In genomic region chr6:39079726-39080125, GRCh38 we compare ENCODE assay signal across 27 cellular contexts. TPM values are rescaled to one million over a fixed set of nuclear protein-coding genes. Genes with fewer than 3 reads are reported as not detected.
DNase-seq lines count a peak whose midpoint lies in the region; ATAC-seq, FAIRE-seq and TF ChIP-seq lines count a peak whose summit lies in the region.
"Had no signal": no experiment of that assay in that cellular context is flagged by ENCODE, and none has a peak within 500 bp of the region (broad histone marks: within the 10 kb centered on the region; RNA-seq: fewer than 3 reads in every experiment).

No MANE protein-coding gene starts in this region.

- H3K79me1 ChIP-seq in H1 (ENCODE audit: low read depth, low read length) = no peaks in the 10 kb centered on the region

- no peak for TF ChIP-seq RAD21 in H1 (IDR thresholded peaks at IDR 0.05 in 1 of 2, conservative IDR thresholded peaks at IDR 0.05 in 1 of 2; ENCODE audit: low read depth in 2 of 2, low read length in 2 of 2)

- no peak for FAIRE-seq in H1 (lab: Jason Lieb, UNC)
- FAIRE-seq: A549, D721Med, GM12891 had no signal

- DNase-seq in activated CD8-positive, alpha-beta memory T cell treated with anti-CD3 and anti-CD28 coated beads, Interleukin-2, amount 10 ng/mL, durations not matched to agents 7 days and 5 days = peak; percentile 23
- no peak for DNase-seq in activated CD8-positive, alpha-beta memory T cell treated with anti-CD3 and anti-CD28 coated beads, Interleukin-2, amount 50 U/mL, for 48 hours
- no peak for DNase-seq in H1 (ENCODE audit: low read depth in 1 of 2, low spot score in 2 of 2)
- DNase-seq in left lobe of liver (ENCODE audit: low spot score) = peak; percentile 30
- DNase-seq in type B pancreatic cell (ENCODE audit: extremely low spot score, unreplicated experiment) = peak; percentile 42
- no peak for DNase-seq in DMS 273 (lab: John Stamatoyannopoulos, UW; ENCODE audit: unreplicated experiment)
- DNase-seq: 8988T; ACHN; AML-193; BE2C; CD4-positive, alpha-beta T cell; CD8-positive, alpha-beta memory T cell; DMS53; DMS79 treated with DMSO at 0.1 percent for 48 hours; GF-D8; GM23248 had no signal

- H3K4ac ChIP-seq in H1 (replicated peaks; ENCODE audit: insufficient read length, low read depth, low read length) = no peak overlapping the region

- H2BK120ac ChIP-seq in H1 (replicated peaks; ENCODE audit: low read depth, low read length) = no peak overlapping the region

- H2BK5ac ChIP-seq in H1 (ENCODE audit: low read depth, low read length) = no peak overlapping the region

- no peaks in the 10 kb centered on the region for H3K9me3 ChIP-seq in H1 (ENCODE audit: insufficient read depth in 2 of 2, low read depth in 1 of 2, low read length in 1 of 2)
- H3K9me3 ChIP-seq: A549; BE2C; BLaER1 treated with 17β-estradiol and CSF1 and Interleukin-3, amounts not matched to agents 10 nM and 100 nM had no signal

- peaks cover 7% of the 10 kb centered on the region for H3K27me3 Mint-ChIP-seq in activated CD8-positive, alpha-beta memory T cell treated with anti-CD3 and anti-CD28 coated beads, Interleukin-2, amount 10 ng/mL, durations not matched to agents 7 days and 5 days
- peaks cover 3% of the 10 kb centered on the region for H3K27me3 Mint-ChIP-seq in type B pancreatic cell

- H3K9me3 Mint-ChIP-seq in activated CD8-positive, alpha-beta memory T cell treated with anti-CD3 and anti-CD28 coated beads, Interleukin-2, amount 10 ng/mL, durations not matched to agents 7 days and 5 days (ENCODE audit: low read depth) = no peaks in the 10 kb centered on the region
- no peaks in the 10 kb centered on the region for H3K9me3 Mint-ChIP-seq in type B pancreatic cell
- H3K9me3 Mint-ChIP-seq: CD4-positive, alpha-beta T cell; CD8-positive, alpha-beta memory T cell; H9 had no signal

- no peak for TF ChIP-seq EP300 in H1 (IDR thresholded peaks at IDR 0.05; ENCODE audit: borderline replicate concordance in 1 of 2, low read depth in 2 of 2, low read length in 2 of 2)

- no peak overlapping the region for H3K27ac ChIP-seq in H1 (ENCODE audit: low read depth, low read length)
- H3K27ac ChIP-seq: A549; BLaER1 treated with 17β-estradiol and CSF1 and Interleukin-3, amounts not matched to agents 10 nM and 100 nM; GM23248 had no signal

- H4K8ac ChIP-seq in H1 (ENCODE audit: extremely low read depth, insufficient read depth, low read length) = peak overlapping the region; percentile 54; the same call in 1 of the 2 replicates

- no peak overlapping the region for H3K56ac ChIP-seq in H1 (replicated peaks; ENCODE audit: insufficient read length, low read depth, low read length)

- H3K4me2 ChIP-seq in H1 (ENCODE audit: insufficient read depth in 1 of 2, low read depth in 2 of 2, low read length in 2 of 2) = no peak overlapping the region
- H3K4me2 ChIP-seq: A549; BLaER1 treated with 17β-estradiol and CSF1 and Interleukin-3, amounts not matched to agents 10 nM and 100 nM had no signal

- H3K23me2 ChIP-seq in H1 (ENCODE audit: low read depth, low read length) = no peaks in the 10 kb centered on the region

- POLR2A ChIA-PET in H1 (lab: Charles Lee; ENCODE audit: partially characterized antibody) = interaction anchor here (0.6 kb wide), 1 partner anchor 240 kb away, joined by 3 read pairs; no protein-coding TSS in a partner anchor

- H3K27me3 ChIP-seq in H1 (replicated peaks in 1 of 4; ENCODE audit: control insufficient read depth in 3 of 4, extremely low read depth in 1 of 4, insufficient read depth in 3 of 4, low read length in 3 of 4) = no peaks in the 10 kb centered on the region
- H3K27me3 ChIP-seq: BE2C; BLaER1 treated with 17β-estradiol and CSF1 and Interleukin-3, amounts not matched to agents 10 nM and 100 nM had no signal

- ATAC-seq in activated CD8-positive, alpha-beta memory T cell treated with anti-CD3 and anti-CD28 coated beads, Interleukin-2, amount 10 ng/mL, durations not matched to agents 7 days and 5 days = no peak
- no peak for ATAC-seq in left lobe of liver
- ATAC-seq in GM21529 (IDR thresholded peaks at IDR 0.05; ENCODE audit: unreplicated experiment) = no peak
- ATAC-seq: A549, HCT116 had no signal

- H2AK5ac ChIP-seq in H1 (ENCODE audit: low read depth, low read length) = no peak overlapping the region

- H2AFZ ChIP-seq in H1 (ENCODE audit: low read length) = no peak overlapping the region
- H2AFZ ChIP-seq: GM23248 had no signal

- no peak overlapping the region for H3K9ac ChIP-seq in H1 (replicated peaks in 1 of 4; ENCODE audit: extremely low read depth in 1 of 4, low read depth in 3 of 4, low read length in 3 of 4)
- H3K9ac ChIP-seq: BLaER1 treated with 17β-estradiol and CSF1 and Interleukin-3, amounts not matched to agents 10 nM and 100 nM; GM23248 had no signal

- H3K36me3 ChIP-seq in H1 (ENCODE audit: control insufficient read depth in 2 of 4, insufficient read depth in 4 of 4, low read length in 3 of 4) = no peaks in the 10 kb centered on the region
- H3K36me3 ChIP-seq: BE2C; BLaER1 treated with 17β-estradiol and CSF1 and Interleukin-3, amounts not matched to agents 10 nM and 100 nM had no signal

- H3K79me2 ChIP-seq in H1 (ENCODE audit: control insufficient read depth in 1 of 2, insufficient read depth in 2 of 2, low read length in 2 of 2) = no peaks in the 10 kb centered on the region

- H3K18ac ChIP-seq in H1 (ENCODE audit: extremely low read depth, low read length) = no peak overlapping the region

- no peak overlapping the region for H4K5ac ChIP-seq in H1 (ENCODE audit: insufficient read length, low read depth, low read length)

- H3K4me3 Mint-ChIP-seq in activated CD8-positive, alpha-beta memory T cell treated with anti-CD3 and anti-CD28 coated beads, Interleukin-2, amount 10 ng/mL, durations not matched to agents 7 days and 5 days = no peak overlapping the region
- no peak overlapping the region for H3K4me3 Mint-ChIP-seq in type B pancreatic cell
- H3K4me3 Mint-ChIP-seq: CD14-positive monocyte; CD4-positive, alpha-beta T cell; CD8-positive, alpha-beta memory T cell; H9 had no signal

- H3K4me1 ChIP-seq in H1 (replicated peaks in 1 of 4; ENCODE audit: control insufficient read depth in 3 of 4, insufficient read depth in 4 of 4, low read length in 3 of 4) = peaks cover 0 to 10% (median under 1%) of the 10 kb centered on the region in 4 experiments; a peak in 4 of 7 replicates
- H3K4me1 ChIP-seq: A549, BE2C had no signal

- CTCF ChIA-PET in activated CD8-positive, alpha-beta memory T cell treated with anti-CD3 and anti-CD28 coated beads, Interleukin-2, amount 10 ng/mL, durations not matched to agents 7 days and 5 days (lab: Charles Lee) = interaction anchor here (1.6 kb wide), 1 partner anchor 230 kb away, joined by 5 read pairs; no protein-coding TSS in a partner anchor
- CTCF ChIA-PET in H1 (lab: Charles Lee; ENCODE audit: partially characterized antibody) = interaction anchor here (0.7 to 2.2 kb wide), 7 partner anchors 13 to 230 kb away, joined by 3 to 7 read pairs (median 4); no protein-coding TSS in a partner anchor

- H2BK12ac ChIP-seq in H1 (ENCODE audit: low read depth, low read length) = no peak overlapping the region

- H3K27ac Mint-ChIP-seq in activated CD8-positive, alpha-beta memory T cell treated with anti-CD3 and anti-CD28 coated beads, Interleukin-2, amount 10 ng/mL, durations not matched to agents 7 days and 5 days = no peak overlapping the region
- no peak overlapping the region for H3K27ac Mint-ChIP-seq in type B pancreatic cell
- H3K27ac Mint-ChIP-seq: CD4-positive, alpha-beta T cell; CD8-positive, alpha-beta memory T cell had no signal

- no peak overlapping the region for H2BK20ac ChIP-seq in H1 (ENCODE audit: low read length)

- no peak overlapping the region for H2BK15ac ChIP-seq in H1 (ENCODE audit: low read length)

- no peaks in the 10 kb centered on the region for H3K36me3 Mint-ChIP-seq in activated CD8-positive, alpha-beta memory T cell treated with anti-CD3 and anti-CD28 coated beads, Interleukin-2, amount 10 ng/mL, durations not matched to agents 7 days and 5 days
- no peaks in the 10 kb centered on the region for H3K36me3 Mint-ChIP-seq in type B pancreatic cell
- H3K36me3 Mint-ChIP-seq: CD14-positive monocyte; CD8-positive, alpha-beta memory T cell had no signal

- no peak overlapping the region for H4K91ac ChIP-seq in H1 (replicated peaks; ENCODE audit: insufficient read length, low read length)

- peaks cover 19% of the 10 kb centered on the region for H3K4me1 Mint-ChIP-seq in activated CD8-positive, alpha-beta memory T cell treated with anti-CD3 and anti-CD28 coated beads, Interleukin-2, amount 10 ng/mL, durations not matched to agents 7 days and 5 days
- H3K4me1 Mint-ChIP-seq in type B pancreatic cell (ENCODE audit: unreplicated experiment) = peaks cover 5% of the 10 kb centered on the region
- H3K4me1 Mint-ChIP-seq: CD14-positive monocyte; CD8-positive, alpha-beta memory T cell had no signal

- WGBS in H1 (ENCODE audit: extremely low coverage in 1 of 2, insufficient coverage in 1 of 2, insufficient read length in 1 of 2, insufficient replicate concordance in 2 of 2, low coverage in 1 of 2, low lambda C conversion rate in 2 of 2, missing lambda C conversion rate in 1 of 2), 2 experiments = 83% methylated on average over 2 of the region's 2 CpGs; no CpG with 5 or more reads in 1 of the 2 experiments

- TF ChIP-seq CTCF in H1 (IDR thresholded peaks at IDR 0.05; ENCODE audit: control extremely low read depth in 1 of 3, insufficient read depth in 1 of 3, low read depth in 1 of 3, low read length in 3 of 3) (no peak), type B pancreatic cell (conservative IDR thresholded peaks at IDR 0.05) (no peak)

- H3K23ac ChIP-seq in H1 (ENCODE audit: insufficient read length) = no peak overlapping the region

- H4K20me1 ChIP-seq in H1 (replicated peaks in 1 of 2; ENCODE audit: control insufficient read depth in 1 of 2, insufficient read depth in 2 of 2, low read length in 2 of 2) = no peaks in the 10 kb centered on the region

- no peak for TF ChIP-seq POLR2A in H1 (IDR thresholded peaks at IDR 0.05; ENCODE audit: control extremely low read depth in 1 of 2, low read depth in 2 of 2, low read length in 2 of 2)

- no peak overlapping the region for H3K4me3 ChIP-seq in H1 (ENCODE audit: extremely low read depth in 1 of 4, insufficient read depth in 2 of 4, low read depth in 3 of 4, low read length in 4 of 4)
- H3K4me3 ChIP-seq: A549; BLaER1 treated with 17β-estradiol and CSF1 and Interleukin-3, amounts not matched to agents 10 nM and 100 nM; GM23248 had no signal

- H3K14ac ChIP-seq in H1 (ENCODE audit: insufficient read length) = no peak overlapping the region

RNA-seq across cellular contexts. Expression of gene GLP1R, which starts 31.1 kb away (rescaled TPM):
- not detected for total RNA-seq in activated CD8-positive, alpha-beta memory T cell treated with anti-CD3 and anti-CD28 coated beads, Interleukin-2, amount 10 ng/mL, durations not matched to agents 7 days and 5 days
- total RNA-seq in H1 (2021; fragmentation: NEBNext Ultra II Directional; extraction: Animal tissue kit (Norgen Biotek cat#: 25700)) = 2.6 and 3.0 TPM in 2 replicates
- 2.7 TPM in 2 replicates for polyA plus RNA-seq in H1 (2011; rRNA removed)
- polyA plus RNA-seq in H1 (2011; cell fraction: cytosol; rRNA removed) = 3.2 TPM
- 7.3 TPM for polyA plus RNA-seq in H1 (2011; cell fraction: nucleus; rRNA removed)
- polyA plus RNA-seq in H1 (2012, experiment 1 of 2) = 1.9 to 2.3 TPM (median 2.2 TPM) in 4 replicates
- 0.79 TPM for polyA plus RNA-seq in H1 (2012, experiment 2 of 2)
- polyA plus RNA-seq in H1 (2013, experiment 1 of 2) = 1.9 TPM
- 2.1 TPM for polyA plus RNA-seq in H1 (2013, experiment 2 of 2)
- 5.1 and 6.2 TPM in 2 replicates for polyA minus RNA-seq in H1 (2011; rRNA and poly(A)+ RNA removed)
- 1.5 TPM for polyA minus RNA-seq in H1 (2011; cell fraction: cytosol; rRNA and poly(A)+ RNA removed)
- polyA minus RNA-seq in H1 (2011; cell fraction: nucleus; rRNA and poly(A)+ RNA removed) = 3.6 TPM
- total RNA-seq in left lobe of liver (not detected), type B pancreatic cell (ENCODE audit: low replicate concordance) (1.6 and 4.3 TPM in 2 replicates)
- total RNA-seq: CD4-positive, alpha-beta T cell; CD8-positive, alpha-beta memory T cell; Daoy; G401; GM23248; H4 had no signal
- polyA plus RNA-seq: A549; CD14-positive monocyte; CD8-positive, alpha-beta memory T cell; GM23248 had no signal

RNA-seq across cellular contexts. Expression of gene SAYSD1, which starts 35.3 kb away (rescaled TPM):
- 10 to 100 TPM in 1 of 2 experiments, 1 to 10 TPM in 1; 9.1 to 11.4 TPM for total RNA-seq in activated CD8-positive, alpha-beta memory T cell treated with anti-CD3 and anti-CD28 coated beads, Interleukin-2, amount 10 ng/mL, durations not matched to agents 7 days and 5 days
- 7.9 and 8.0 TPM in 2 replicates for total RNA-seq in H1 (2021; fragmentation: NEBNext Ultra II Directional; extraction: Animal tissue kit (Norgen Biotek cat#: 25700))
- 5.8 and 6.7 TPM in 2 replicates for polyA plus RNA-seq in H1 (2011; rRNA removed)
- polyA plus RNA-seq in H1 (2011; cell fraction: cytosol; rRNA removed) = 6.7 TPM
- polyA plus RNA-seq in H1 (2011; cell fraction: nucleus; rRNA removed) = 3.5 TPM
- polyA plus RNA-seq in H1 (2012, experiment 1 of 2) = 5.5 to 6.8 TPM (median 6.2 TPM) in 4 replicates
- polyA plus RNA-seq in H1 (2012, experiment 2 of 2) = 4.3 TPM
- polyA plus RNA-seq in H1 (2013, experiment 1 of 2) = 7.8 TPM
- 7.8 TPM for polyA plus RNA-seq in H1 (2013, experiment 2 of 2)
- polyA minus RNA-seq in H1 (2011; rRNA and poly(A)+ RNA removed) = 6.1 and 6.6 TPM in 2 replicates
- polyA minus RNA-seq in H1 (2011; cell fraction: cytosol; rRNA and poly(A)+ RNA removed) = 5.6 TPM
- 7.7 TPM for polyA minus RNA-seq in H1 (2011; cell fraction: nucleus; rRNA and poly(A)+ RNA removed)
- total RNA-seq in left lobe of liver (6.0 TPM), type B pancreatic cell (ENCODE audit: low replicate concordance) (13.3 and 15.0 TPM in 2 replicates)

Comparison
In these comparisons a context has a peak if more than half of its experiments do, and no peak if none do; other contexts are left out.
1. DNase-seq: peak in activated CD8-positive, alpha-beta memory T cell treated with anti-CD3 and anti-CD28 coated beads, Interleukin-2, amount 10 ng/mL, durations not matched to agents 7 days and 5 days (single experiment), left lobe of liver (single experiment) and type B pancreatic cell (single experiment); none in activated CD8-positive, alpha-beta memory T cell treated with anti-CD3 and anti-CD28 coated beads, Interleukin-2, amount 50 U/mL, for 48 hours (single experiment), H1 (0 of 2) and DMS 273 (single experiment).